Comparison of ENCODE assay signal across 8 cellular contexts in the genomic region with DNA sequence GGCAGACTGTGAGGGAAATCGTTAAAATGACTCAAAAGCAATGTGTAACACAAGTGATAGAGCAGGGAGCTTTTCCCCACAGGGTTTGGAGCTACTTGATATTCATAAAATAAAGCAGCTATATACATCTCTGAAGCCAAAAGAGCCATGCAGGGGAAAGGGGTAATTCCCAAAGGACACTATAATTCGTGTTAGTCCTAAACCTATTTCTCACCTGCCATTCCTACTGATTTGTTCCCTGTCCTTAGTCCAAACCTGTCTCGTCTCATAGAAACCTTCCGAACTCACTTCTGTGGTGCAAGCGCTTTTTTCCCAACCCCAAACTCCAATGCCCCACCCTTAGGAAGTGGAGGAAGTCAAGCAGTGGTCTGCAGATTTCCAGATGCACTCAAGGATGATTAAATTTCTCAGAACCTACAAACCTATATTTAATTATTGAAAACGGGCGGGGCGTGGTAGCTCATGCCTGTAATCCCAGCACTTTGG. TPM values are rescaled to one million over a fixed set of nuclear protein-coding genes. Genes with fewer than 3 reads are reported as not detected.
A peak's percentile ranks its signal among the peaks of the same experiment; 100 is the strongest.
DNase-seq lines count a peak whose midpoint lies in the region; ATAC-seq and TF ChIP-seq lines count a peak whose summit lies in the region.

No MANE protein-coding gene starts in this region.

- no peak overlapping the region for H2BK12ac ChIP-seq in mesenchymal stem cell (ENCODE audit: low read length in 2 of 2)

- peaks cover 14% of the 10 kb centered on the region for H3K36me3 Mint-ChIP-seq in MCF 10A (ENCODE audit: insufficient read depth, unreplicated experiment)

- H3K27ac ChIP-seq in mesenchymal stem cell (ENCODE audit: low read length, poor library complexity, severe bottlenecking) = peak overlapping the region; percentile 83
- peak overlapping the region; percentile 69 to 71 for H3K27ac ChIP-seq in aorta (ENCODE audit: low read depth in 1 of 2, low read length in 2 of 2)

- peak; percentile 38 for DNase-seq in ELF-1 (ENCODE audit: low read depth, low spot score)
- peak; percentile 26 for DNase-seq in LHCN-M2 (ENCODE audit: low read depth)
- DNase-seq in MCF 10A (ENCODE audit: unreplicated experiment) = no peak
- no peak for DNase-seq in mesenchymal stem cell
- DNase-seq in aorta = no peak
- no peak for DNase-seq in RPMI8226
- no peak for DNase-seq in LoVo (ENCODE audit: low spot score)

- peak overlapping the region; percentile 91 for H4K8ac ChIP-seq in mesenchymal stem cell (ENCODE audit: low read length)

- H3K4me3 ChIP-seq in mesenchymal stem cell (ENCODE audit: insufficient read depth in 1 of 2, low read depth in 1 of 2, low read length in 2 of 2) (peak overlapping the region; percentile 53 to 93), aorta (ENCODE audit: low read length in 2 of 2) (peak overlapping the region; percentile 7 to 33)

- TSS peak; percentile 89 for BruUV-seq in MCF 10A (replicated peaks; lab: Mats Ljungman, UMichigan)

- H3K4ac ChIP-seq in mesenchymal stem cell (ENCODE audit: low read depth in 1 of 2, low read length in 2 of 2) = peak overlapping the region in 1 of 2 experiments; percentile 81

- H2AFZ ChIP-seq in mesenchymal stem cell (ENCODE audit: low read depth, low read length) = peak overlapping the region; percentile 8

- 60% methylated on average over 7 of the region's 8 CpGs for WGBS in mesenchymal stem cell
- 23 to 27% methylated on average over 8 of the region's 8 CpGs for WGBS in aorta, 2 donors

- peaks cover 29% of the 10 kb centered on the region for H3K4me1 Mint-ChIP-seq in MCF 10A (ENCODE audit: insufficient read depth, unreplicated experiment)

- no peak overlapping the region for H3K23ac ChIP-seq in mesenchymal stem cell (ENCODE audit: low read length in 2 of 2)

- no peak for TF ChIP-seq CTCF in MCF 10A (IDR thresholded peaks at IDR 0.05; ENCODE audit: unreplicated experiment)

- H3K4me3 Mint-ChIP-seq in MCF 10A (ENCODE audit: unreplicated experiment) = peak overlapping the region; percentile 77

- H4K91ac ChIP-seq in mesenchymal stem cell (ENCODE audit: low read length) = no peak overlapping the region

- POLR2A ChIA-PET in MCF 10A (lab: Yijun Ruan, JAX) = interaction anchor here (0.7 to 12.1 kb wide), 27 partner anchors 10 to 293 kb away, joined by 3 to 335 read pairs (median 5); partner anchors contain the start of genes E2F2, LUZP1 and ZNF436

- no peaks in the 10 kb centered on the region for H3K27me3 Mint-ChIP-seq in MCF 10A (ENCODE audit: insufficient read depth, unreplicated experiment)

- peak overlapping the region; percentile 74 for H2BK5ac ChIP-seq in mesenchymal stem cell (ENCODE audit: low read depth, low read length, poor library complexity, severe bottlenecking)

- H3K79me1 ChIP-seq in mesenchymal stem cell (replicated peaks; ENCODE audit: low read length, poor library complexity, severe bottlenecking) = peaks cover 4% of the 10 kb centered on the region

- peak overlapping the region; percentile 17 for H2AK5ac ChIP-seq in mesenchymal stem cell (ENCODE audit: low read length, severe bottlenecking)

- H3K9ac ChIP-seq in mesenchymal stem cell (ENCODE audit: low read length) = peak overlapping the region; percentile 94

- CTCF ChIA-PET in MCF 10A (lab: Yijun Ruan, JAX) = interaction anchor here (0.8 to 1.6 kb wide), 4 partner anchors 15 to 59 kb away, joined by 4 to 18 read pairs (median 6); no protein-coding TSS in a partner anchor

- H3K36me3 ChIP-seq in mesenchymal stem cell (ENCODE audit: control insufficient read depth in 1 of 2, insufficient read depth in 2 of 2, low read depth in 1 of 2, low read length in 2 of 2) (no peaks in the 10 kb centered on the region), aorta (ENCODE audit: control insufficient read depth in 1 of 2, insufficient read depth in 2 of 2, low read length in 1 of 2) (no peaks in the 10 kb centered on the region)

- H3K27ac Mint-ChIP-seq in MCF 10A (ENCODE audit: low read depth, unreplicated experiment) = peak overlapping the region; percentile 76

- H3K4me2 ChIP-seq in mesenchymal stem cell (ENCODE audit: low read length, poor library complexity, severe bottlenecking) = peak overlapping the region; percentile 11

- peak overlapping the region; percentile 27 for H2BK120ac ChIP-seq in mesenchymal stem cell (ENCODE audit: low read depth, low read length)

- ATAC-seq in aorta (ENCODE audit: low FRiP score) (peak; percentile 0), HG03039 (IDR thresholded peaks at IDR 0.05; ENCODE audit: unreplicated experiment) (no peak)

- H3K18ac ChIP-seq in mesenchymal stem cell (ENCODE audit: low read depth in 1 of 2, low read length in 2 of 2) = peak overlapping the region; percentile 2 to 88

- H3K4me1 ChIP-seq in mesenchymal stem cell (ENCODE audit: control insufficient read depth, insufficient read depth, low read depth, low read length) = no peaks in the 10 kb centered on the region
- H3K4me1 ChIP-seq in aorta (ENCODE audit: control insufficient read depth in 1 of 2, insufficient read depth in 2 of 2, low read length in 2 of 2) = peaks cover 0 to 4% of the 10 kb centered on the region in 2 donors

- no peak overlapping the region for H3K14ac ChIP-seq in mesenchymal stem cell (ENCODE audit: low read length in 2 of 2)

- H3K9me3 Mint-ChIP-seq in MCF 10A (ENCODE audit: unreplicated experiment) = no peaks in the 10 kb centered on the region

- H3K27me3 ChIP-seq in mesenchymal stem cell (ENCODE audit: control insufficient read depth in 1 of 2, insufficient read depth in 1 of 2, low read length in 2 of 2) (no peaks in the 10 kb centered on the region), aorta (ENCODE audit: control insufficient read depth in 1 of 2, insufficient read depth in 2 of 2, low read length in 1 of 2) (no peaks in the 10 kb centered on the region)

- H3K9me3 ChIP-seq in mesenchymal stem cell (ENCODE audit: control insufficient read depth, low read length) (no peaks in the 10 kb centered on the region), aorta (ENCODE audit: control insufficient read depth, low read length) (no peaks in the 10 kb centered on the region)

- intact Hi-C loops in MCF 10A (cut with micrococcal nuclease) (loop anchor here (1.0 to 5.0 kb wide), 3 partner anchors 23 to 192 kb away; no protein-coding TSS in a partner anchor), aorta (cut with DNase I) (loop anchor here (1.0 to 10.0 kb wide), 5 partner anchors 23 to 190 kb away; partner anchors contain the start of genes ASAP3 (in 1 of the 2) and E2F2 (in 1 of the 2))

- H2BK15ac ChIP-seq in mesenchymal stem cell (ENCODE audit: low read depth, poor library complexity, severe bottlenecking) = no peak overlapping the region

RNA-seq across cellular contexts. Expression of gene HNRNPR, which starts 0.9 kb away (rescaled TPM):
- 126 and 140 TPM in 2 replicates for total RNA-seq in LHCN-M2 (2014; rRNA removed)
- polyA plus RNA-seq in LHCN-M2 (2012) = 77.5 TPM
- total RNA-seq in MCF 10A (2022) = 128 and 152 TPM in 2 replicates
- 85.8 TPM for polyA plus RNA-seq in mesenchymal stem cell (2013, experiment 1 of 2)
- 90.1 TPM for polyA plus RNA-seq in mesenchymal stem cell (2013, experiment 2 of 2)
- 100 to 1,000 TPM; 113 to 120 TPM for total RNA-seq in aorta
- 10 to 100 TPM; 56.6 to 69.1 TPM for polyA plus RNA-seq in aorta

RNA-seq across cellular contexts. Expression of gene ZNF436, which starts 24.6 kb away (rescaled TPM):
- total RNA-seq in LHCN-M2 (2014; rRNA removed) (10.8 and 13.4 TPM in 2 replicates), MCF 10A (2022) (6.5 and 8.0 TPM in 2 replicates), aorta (10 to 100 TPM; 12.5 to 35.4 TPM)
- polyA plus RNA-seq in LHCN-M2 (2012) = 5.6 TPM
- 10.9 TPM for polyA plus RNA-seq in mesenchymal stem cell (2013, experiment 1 of 2)
- 10.8 TPM for polyA plus RNA-seq in mesenchymal stem cell (2013, experiment 2 of 2)
- polyA plus RNA-seq in aorta = 1 to 10 TPM; 3.6 to 5.1 TPM

Comparison
In these comparisons a context has a peak if more than half of its experiments do, and no peak if none do; other contexts are left out.
1. DNase-seq: peak in ELF-1 (single experiment) and LHCN-M2 (single experiment); none in MCF 10A (single experiment), mesenchymal stem cell (single experiment), aorta (0 of 2), RPMI8226 (single experiment) and LoVo (single experiment).